In genomic region chr3:39147711-39148115, GRCh38 we compare ENCODE assay signal across 1 cellular context.
TF ChIP-seq lines count a peak whose summit lies in the region.

No MANE protein-coding gene starts in this region.

TF ChIP-seq in K562, 482 proteins besides CTCF, POLR2A, EP300 and RAD21:
- 0 out of 2 replicates have a peak, but pooled peaks have one; percentile 4 for TF ChIP-seq ZNF134 (CRISPR knock-in tag; conservative IDR thresholded peaks at IDR 0.05)
- no peak for TF ChIP-seq NR2C2 (CRISPR knock-in tag; IDR thresholded peaks at IDR 0.05)
- peak; percentile 55; the same call in 1 of the 2 replicates for TF ChIP-seq NR2C2 (tag; IDR thresholded peaks at IDR 0.05)
- no peak for TF ChIP-seq EZH2 (IDR thresholded peaks at IDR 0.05; ENCODE audit: borderline replicate concordance, low read depth, low read length)
- TF ChIP-seq ETV1 (tag; conservative IDR thresholded peaks at IDR 0.05; ENCODE audit: low read depth), result peak; percentile 17; the same call in 1 of the 2 replicates
- TF ChIP-seq, protein P1, sequence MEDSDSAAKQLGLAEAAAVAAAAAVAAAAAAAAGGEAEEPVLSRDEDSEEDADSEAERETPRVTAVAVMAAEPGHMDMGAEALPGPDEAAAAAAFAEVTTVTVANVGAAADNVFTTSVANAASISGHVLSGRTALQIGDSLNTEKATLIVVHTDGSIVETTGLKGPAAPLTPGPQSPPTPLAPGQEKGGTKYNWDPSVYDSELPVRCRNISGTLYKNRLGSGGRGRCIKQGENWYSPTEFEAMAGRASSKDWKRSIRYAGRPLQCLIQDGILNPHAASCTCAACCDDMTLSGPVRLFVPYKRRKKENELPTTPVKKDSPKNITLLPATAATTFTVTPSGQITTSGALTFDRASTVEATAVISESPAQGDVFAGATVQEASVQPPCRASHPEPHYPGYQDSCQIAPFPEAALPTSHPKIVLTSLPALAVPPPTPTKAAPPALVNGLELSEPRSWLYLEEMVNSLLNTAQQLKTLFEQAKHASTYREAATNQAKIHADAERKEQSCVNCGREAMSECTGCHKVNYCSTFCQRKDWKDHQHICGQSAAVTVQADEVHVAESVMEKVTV (CRISPR knock-in tag; IDR thresholded peaks at IDR 0.05), result no peak
- TF ChIP-seq RBM39 (optimal IDR thresholded peaks at IDR 0.05; ENCODE audit: low read depth, low read length), result no peak
- TF ChIP-seq CHD4 (IDR thresholded peaks at IDR 0.05; ENCODE audit: insufficient read depth, insufficient replicate concordance, low read depth, low read length, poor library complexity, severe bottlenecking), result no peak
- TF ChIP-seq, protein P2, sequence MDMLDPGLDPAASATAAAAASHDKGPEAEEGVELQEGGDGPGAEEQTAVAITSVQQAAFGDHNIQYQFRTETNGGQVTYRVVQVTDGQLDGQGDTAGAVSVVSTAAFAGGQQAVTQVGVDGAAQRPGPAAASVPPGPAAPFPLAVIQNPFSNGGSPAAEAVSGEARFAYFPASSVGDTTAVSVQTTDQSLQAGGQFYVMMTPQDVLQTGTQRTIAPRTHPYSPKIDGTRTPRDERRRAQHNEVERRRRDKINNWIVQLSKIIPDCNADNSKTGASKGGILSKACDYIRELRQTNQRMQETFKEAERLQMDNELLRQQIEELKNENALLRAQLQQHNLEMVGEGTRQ (CRISPR knock-in tag; IDR thresholded peaks at IDR 0.05), result no peak
- no peak for TF ChIP-seq HLTF (IDR thresholded peaks at IDR 0.05)
- TF ChIP-seq NELFE (IDR thresholded peaks at IDR 0.05; ENCODE audit: insufficient read depth, insufficient read length), result no peak
- TF ChIP-seq ZMIZ1 (IDR thresholded peaks at IDR 0.05; ENCODE audit: low read depth in 2 of 2, low read length in 2 of 2), result no peak
- peak; percentile 59 for TF ChIP-seq GABPA (tag; conservative IDR thresholded peaks at IDR 0.05; ENCODE audit: low read depth)
- no peak for TF ChIP-seq TAF7 (tag; IDR thresholded peaks at IDR 0.05)
- TF ChIP-seq CEBPG (CRISPR knock-in tag; IDR thresholded peaks at IDR 0.05), result no peak
- no peak for TF ChIP-seq CEBPG (tag; conservative IDR thresholded peaks at IDR 0.05 in 1 of 2, IDR thresholded peaks at IDR 0.05 in 1 of 2)
- 0 out of 2 replicates have a peak, but pooled peaks have one; percentile 23 for TF ChIP-seq ELF4 (CRISPR knock-in tag; IDR thresholded peaks at IDR 0.05)
- TF ChIP-seq MCM7 (IDR thresholded peaks at IDR 0.05), result no peak
- TF ChIP-seq E2F6 (IDR thresholded peaks at IDR 0.05; ENCODE audit: borderline replicate concordance in 1 of 2, extremely low read depth in 1 of 2, insufficient read depth in 1 of 2, insufficient read length in 1 of 2, low read depth in 1 of 2, low read length in 1 of 2, poor library complexity in 1 of 2, severe bottlenecking in 1 of 2), result no peak
- TF ChIP-seq BCLAF1 (IDR thresholded peaks at IDR 0.05; ENCODE audit: borderline replicate concordance in 1 of 2, control insufficient read depth in 1 of 2, low read depth in 2 of 2, low read length in 1 of 2), result no peak
- no peak for TF ChIP-seq ZNF561 (CRISPR knock-in tag; conservative IDR thresholded peaks at IDR 0.05)
- no peak for TF ChIP-seq XRCC3 (IDR thresholded peaks at IDR 0.05)
- TF ChIP-seq, protein P3, sequence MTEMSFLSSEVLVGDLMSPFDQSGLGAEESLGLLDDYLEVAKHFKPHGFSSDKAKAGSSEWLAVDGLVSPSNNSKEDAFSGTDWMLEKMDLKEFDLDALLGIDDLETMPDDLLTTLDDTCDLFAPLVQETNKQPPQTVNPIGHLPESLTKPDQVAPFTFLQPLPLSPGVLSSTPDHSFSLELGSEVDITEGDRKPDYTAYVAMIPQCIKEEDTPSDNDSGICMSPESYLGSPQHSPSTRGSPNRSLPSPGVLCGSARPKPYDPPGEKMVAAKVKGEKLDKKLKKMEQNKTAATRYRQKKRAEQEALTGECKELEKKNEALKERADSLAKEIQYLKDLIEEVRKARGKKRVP (CRISPR knock-in tag; IDR thresholded peaks at IDR 0.05), result no peak
- TF ChIP-seq FOXM1 (IDR thresholded peaks at IDR 0.05; ENCODE audit: low read depth), result no peak
- TF ChIP-seq FOXM1 (CRISPR knock-in tag; IDR thresholded peaks at IDR 0.05; ENCODE audit: low read depth), result 0 out of 2 replicates have a peak, but pooled peaks have one; percentile 8
- TF ChIP-seq POLR2AphosphoS5 (IDR thresholded peaks at IDR 0.05; ENCODE audit: control insufficient read depth, insufficient read depth, low read depth, low read length), result 0 out of 2 replicates have a peak, but pooled peaks have one; percentile 29
- no peak for TF ChIP-seq IRF9 (tag; IDR thresholded peaks at IDR 0.05)
- TF ChIP-seq MAZ (CRISPR knock-in tag; conservative IDR thresholded peaks at IDR 0.05 in 1 of 2, IDR thresholded peaks at IDR 0.05 in 1 of 2), result peak in 1 of 2 experiments; percentile 25; a peak in 1 of 4 replicates
- no peak for TF ChIP-seq ZNF324 (CRISPR knock-in tag; IDR thresholded peaks at IDR 0.05)
- TF ChIP-seq ZBTB40 (IDR thresholded peaks at IDR 0.05), result no peak
- no peak for TF ChIP-seq ZBTB40 (CRISPR knock-in tag; IDR thresholded peaks at IDR 0.05)
